15 cellular contexts compared by ENCODE assay signal in the genomic region with DNA sequence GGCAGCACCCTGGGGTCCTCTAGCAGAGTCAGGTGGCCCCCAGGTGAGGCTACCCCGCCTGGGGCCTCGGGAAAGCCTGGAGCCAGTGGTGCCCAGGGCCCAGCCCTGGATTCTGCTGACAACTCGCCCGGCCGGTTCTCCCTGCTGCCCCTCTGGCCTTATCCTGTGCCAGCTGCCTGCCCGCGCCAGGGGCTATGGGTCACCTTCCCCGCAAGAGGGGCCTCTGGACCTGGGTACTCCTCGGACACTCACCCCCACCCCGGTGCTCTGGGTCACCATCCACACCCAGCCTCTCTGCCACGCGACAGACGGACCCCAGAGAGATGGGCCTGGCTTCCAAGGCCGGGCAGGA. TPM values are rescaled to one million over a fixed set of nuclear protein-coding genes. Genes with fewer than 3 reads are reported as not detected.
A peak's percentile ranks its signal among the peaks of the same experiment; 100 is the strongest.
DNase-seq lines count a peak whose midpoint lies in the region; ATAC-seq, FAIRE-seq and TF ChIP-seq lines count a peak whose summit lies in the region.
"Had no signal": no experiment of that assay in that cellular context is flagged by ENCODE, and none has a peak within 500 bp of the region (broad histone marks: within the 10 kb centered on the region; RNA-seq: fewer than 3 reads in every experiment).

No MANE protein-coding gene starts in this region.

- H3K27ac Mint-ChIP-seq in astrocyte (ENCODE audit: unreplicated experiment): peak overlapping the region; percentile 72
- H3K27ac Mint-ChIP-seq: B cell had no signal

- RAD21 ChIA-PET in HCT116 (lab: Charles Lee; ENCODE audit: low non-redundant PET in 1 of 2, low total read pairs in 2 of 2, uncharacterized antibody in 2 of 2, unreplicated experiment in 2 of 2): no interaction called here

- BruUV-seq in HCT116 (replicated peaks; lab: Mats Ljungman, UMichigan): no TSS peak

- no peak overlapping the region for H3K4me3 Mint-ChIP-seq in astrocyte (ENCODE audit: unreplicated experiment)
- H3K4me3 Mint-ChIP-seq: B cell had no signal

- no peak for TF ChIP-seq EP300 in stomach (IDR thresholded peaks at IDR 0.05)

- H3K9ac ChIP-seq in HCT116 (ENCODE audit: low read length) (no peak overlapping the region), astrocyte (ENCODE audit: low read length) (no peak overlapping the region)

- ATAC-seq in HCT116 (peak; percentile 40), right lobe of liver (peak in 3 of 4 donors; percentile 11 to 42 (median 19)), GM21390 (IDR thresholded peaks at IDR 0.05; ENCODE audit: unreplicated experiment) (no peak)

- intact Hi-C loops in HCT116 (cut with micrococcal nuclease) (no loop called here), right lobe of liver (cut with DNase I) (no loop called here), stomach (cut with DNase I; ENCODE audit: low total_unique reads) (no loop called here)

- POLR2A ChIA-PET in HCT116 (lab: Charles Lee): no interaction called here

- no peak for TF ChIP-seq RAD21 in HCT116 (IDR thresholded peaks at IDR 0.05; ENCODE audit: low read depth)

- peaks cover 14% of the 10 kb centered on the region for H3K36me3 Mint-ChIP-seq in astrocyte (ENCODE audit: low read depth, unreplicated experiment)

- no CpG with 5 or more reads among the region's 14 CpGs for WGBS in right lobe of liver (ENCODE audit: insufficient coverage, low coverage, low lambda C conversion rate, missing lambda C conversion rate)
- WGBS in stomach, 5 donors: 21 to 68% (median 41%) methylated on average over 6 to 14 of the region's 14 CpGs

- H3K27ac ChIP-seq in HCT116 (ENCODE audit: low read depth, low read length) (no peak overlapping the region; the same call in 1 of the 2 replicates), astrocyte (ENCODE audit: low read depth, low read length) (no peak overlapping the region), right lobe of liver (no peak overlapping the region), stomach (peak overlapping the region; percentile 67 to 90 (median 79))

- H3K36me3 ChIP-seq in HCT116 (ENCODE audit: control insufficient read depth in 1 of 2, insufficient read depth in 2 of 2, low read length in 2 of 2): peaks cover 0 to 29% of the 10 kb centered on the region in 2 experiments; a peak in 2 of 4 replicates
- no peaks in the 10 kb centered on the region for H3K36me3 ChIP-seq in astrocyte (ENCODE audit: insufficient read depth, low read length)
- H3K36me3 ChIP-seq in right lobe of liver: peaks cover 0 to 17% (median 1%) of the 10 kb centered on the region in 4 donors
- H3K36me3 ChIP-seq in stomach: peaks cover 36 to 68% (median 62%) of the 10 kb centered on the region in 4 donors

- TF ChIP-seq POLR2A in HCT116 (IDR thresholded peaks at IDR 0.05; ENCODE audit: borderline replicate concordance, extremely low read depth, insufficient read depth, insufficient read length): no peak
- no peak for TF ChIP-seq POLR2A in right lobe of liver (IDR thresholded peaks at IDR 0.05)
- TF ChIP-seq POLR2A in stomach (IDR thresholded peaks at IDR 0.05): no peak

- H3K27me3 ChIP-seq in HCT116 (ENCODE audit: insufficient read depth, low read length): no peaks in the 10 kb centered on the region
- no peaks in the 10 kb centered on the region for H3K27me3 ChIP-seq in astrocyte (ENCODE audit: insufficient read depth, low read length)
- H3K27me3 ChIP-seq in right lobe of liver: no peaks in the 10 kb centered on the region
- no peaks in the 10 kb centered on the region for H3K27me3 ChIP-seq in stomach

- H3K79me2 ChIP-seq in HCT116 (ENCODE audit: insufficient read depth, low read length): peaks cover 40% of the 10 kb centered on the region
- peaks cover 41% of the 10 kb centered on the region for H3K79me2 ChIP-seq in astrocyte (ENCODE audit: insufficient read depth, low read length)

- no peaks in the 10 kb centered on the region for H3K4me1 ChIP-seq in HCT116 (ENCODE audit: control insufficient read depth in 1 of 2, insufficient read depth in 2 of 2, low read length in 2 of 2)
- H3K4me1 ChIP-seq in astrocyte (ENCODE audit: insufficient read depth, low read length): no peaks in the 10 kb centered on the region
- H3K4me1 ChIP-seq in right lobe of liver: no peaks in the 10 kb centered on the region
- H3K4me1 ChIP-seq in stomach: peaks cover 24 to 69% (median 56%) of the 10 kb centered on the region in 4 donors

- H2AFZ ChIP-seq in HCT116 (ENCODE audit: low read depth, low read length, poor library complexity, severe bottlenecking) (no peak overlapping the region), astrocyte (ENCODE audit: low read depth, low read length) (no peak overlapping the region)

- no peak overlapping the region for H3K4me3 ChIP-seq in HCT116 (replicated peaks in 1 of 2; ENCODE audit: low read depth in 1 of 2, low read length in 2 of 2)
- H3K4me3 ChIP-seq in astrocyte (ENCODE audit: insufficient read depth, low read depth, low read length): no peak overlapping the region
- no peak overlapping the region for H3K4me3 ChIP-seq in right lobe of liver
- H3K4me3 ChIP-seq in stomach: no peak overlapping the region

- in situ Hi-C loops in GM13977 (cut with MboI; ENCODE audit: low pct_unique_long_range_greater_than_20kb, low sequenced_read_pairs, unreplicated experiment): no loop called here

- no peaks in the 10 kb centered on the region for H3K4me1 Mint-ChIP-seq in astrocyte (ENCODE audit: low read depth, unreplicated experiment)
- H3K4me1 Mint-ChIP-seq: B cell had no signal

- no peak overlapping the region for H3K4me2 ChIP-seq in HCT116 (ENCODE audit: low read length)
- no peak overlapping the region for H3K4me2 ChIP-seq in astrocyte (ENCODE audit: low read length)

- H3K9me3 Mint-ChIP-seq in astrocyte (ENCODE audit: unreplicated experiment): no peaks in the 10 kb centered on the region

- H3K9me3 ChIP-seq in HCT116 (ENCODE audit: control insufficient read depth in 1 of 2, insufficient read depth in 1 of 2, low read depth in 1 of 2, low read length in 2 of 2): no peaks in the 10 kb centered on the region
- H3K9me3 ChIP-seq in astrocyte (ENCODE audit: insufficient read depth, low read depth, low read length): no peaks in the 10 kb centered on the region
- H3K9me3 ChIP-seq in right lobe of liver: no peaks in the 10 kb centered on the region
- H3K9me3 ChIP-seq in stomach: no peaks in the 10 kb centered on the region

- H3K27me3 Mint-ChIP-seq in astrocyte (ENCODE audit: low read depth, unreplicated experiment): no peaks in the 10 kb centered on the region
- H3K27me3 Mint-ChIP-seq: B cell had no signal

- H3K9me2 ChIP-seq in HCT116 (ENCODE audit: insufficient read depth): no peaks in the 10 kb centered on the region

- no peak for FAIRE-seq in astrocyte (lab: Jason Lieb, UNC)
- FAIRE-seq: endometrium had no signal

- H4K20me1 ChIP-seq in HCT116 (ENCODE audit: insufficient read depth): no peaks in the 10 kb centered on the region
- peaks cover 44% of the 10 kb centered on the region for H4K20me1 ChIP-seq in astrocyte (ENCODE audit: insufficient read depth, low read length)

- DNase-seq in HCT116 (ENCODE audit: low read depth, low spot score) (no peak), astrocyte (ENCODE audit: low read depth) (no peak), right lobe of liver (peak in 1 of 3 donors; percentile 47), stomach (peak; percentile 89), KG1 (lab: John Stamatoyannopoulos, UW) (no peak), GM13977 (ENCODE audit: low spot score) (no peak), SK-N-DZ (ENCODE audit: low spot score) (no peak)
- DNase-seq: activated CD4-positive, alpha-beta T cell treated with anti-CD3 and anti-CD28 coated beads, Interleukin-2, amount 50 U/mL, for 4 hours; NCI-H146; NCI-H526 treated with DMSO at 0.1 percent for 48 hours; nucleus accumbens; T-helper 9 cell had no signal

- TF ChIP-seq CTCF in HCT116 (IDR thresholded peaks at IDR 0.05 in 2 of 3, conservative IDR thresholded peaks at IDR 0.05 in 1 of 3; ENCODE audit: borderline replicate concordance in 1 of 3, insufficient read depth in 1 of 3, low read depth in 2 of 3, low read length in 2 of 3) (no peak), astrocyte (IDR thresholded peaks at IDR 0.05; ENCODE audit: insufficient read depth, low read depth, low read length) (no peak), right lobe of liver (IDR thresholded peaks at IDR 0.05) (no peak), stomach (IDR thresholded peaks at IDR 0.05) (no peak), GM13977 (IDR thresholded peaks at IDR 0.05; ENCODE audit: extremely low read depth, insufficient read depth, missing control alignments) (no peak)

- CTCF ChIA-PET in HCT116 (lab: Charles Lee): no interaction called here

RNA-seq across cellular contexts. Expression of gene ZBTB7A, which starts 24.0 kb away (rescaled TPM):
- 49.5 TPM for total RNA-seq in HCT116 (2021; ENCODE audit: unreplicated experiment)
- 22.4 and 32.2 TPM in 2 replicates for polyA plus RNA-seq in HCT116 (2012)
- 24.3 and 26.9 TPM in 2 replicates for total RNA-seq in astrocyte
- total RNA-seq in right lobe of liver: 10 to 100 TPM; 19.0 to 38.5 (median 27.7) TPM
- 100 to 1,000 TPM in 2 of 5 donors, 10 to 100 TPM in 3; 11.2 to 274 (median 66.8) TPM for total RNA-seq in stomach
- 10 to 100 TPM in 2 of 3 donors, 1 to 10 TPM in 1; 8.0 to 14.4 (median 12.0) TPM for polyA plus RNA-seq in stomach
- 4.6 and 5.5 TPM in 2 replicates for polyA plus RNA-seq in SK-N-DZ (2014; cell fraction: cytosol; rRNA removed)
- polyA plus RNA-seq in SK-N-DZ (2014; cell fraction: nucleus; rRNA removed): 9.8 and 15.6 TPM in 2 replicates

RNA-seq across cellular contexts. Expression of gene PIAS4, which starts 35.2 kb away (rescaled TPM):
- total RNA-seq in HCT116 (2021; ENCODE audit: unreplicated experiment) (28.4 TPM), astrocyte (26.0 and 26.4 TPM in 2 replicates), right lobe of liver (10 to 100 TPM in 5 of 6 experiments, 1 to 10 TPM in 1; 9.9 to 20.0 (median 14.9) TPM), stomach (10 to 100 TPM in 4 of 5 donors, 1 to 10 TPM in 1; 9.3 to 93.6 (median 37.5) TPM)
- polyA plus RNA-seq in HCT116 (2012): 15.6 and 19.9 TPM in 2 replicates
- polyA plus RNA-seq in stomach: 10 to 100 TPM in 1 of 3 donors, 1 to 10 TPM in 2; 6.6 to 14.8 (median 9.3) TPM
- polyA plus RNA-seq in SK-N-DZ (2014; cell fraction: cytosol; rRNA removed): 30.3 and 40.6 TPM in 2 replicates
- polyA plus RNA-seq in SK-N-DZ (2014; cell fraction: nucleus; rRNA removed): 24.5 and 26.1 TPM in 2 replicates

RNA-seq across cellular contexts. Expression of gene EEF2, which starts 57.4 kb away (rescaled TPM):
- total RNA-seq in HCT116 (2021; ENCODE audit: unreplicated experiment): 3,796 TPM
- polyA plus RNA-seq in HCT116 (2012): 3,320 and 3,735 TPM in 2 replicates
- total RNA-seq in astrocyte: 2,578 and 2,739 TPM in 2 replicates
- total RNA-seq in right lobe of liver: 1,000 to 10,000 TPM in 4 of 6 experiments, 100 to 1,000 TPM in 2; 933 to 1,231 (median 1,031) TPM
- 1,000 to 10,000 TPM in 4 of 5 donors, 100 to 1,000 TPM in 1; 872 to 1,656 (median 1,431) TPM for total RNA-seq in stomach
- 1,000 to 10,000 TPM in 2 of 3 donors, 100 to 1,000 TPM in 1; 667 to 1,312 (median 1,239) TPM for polyA plus RNA-seq in stomach
- 1,360 and 1,587 TPM in 2 replicates for polyA plus RNA-seq in SK-N-DZ (2014; cell fraction: cytosol; rRNA removed)
- 489 and 627 TPM in 2 replicates for polyA plus RNA-seq in SK-N-DZ (2014; cell fraction: nucleus; rRNA removed)

Comparison
In these comparisons a context has a peak if more than half of its experiments do, and no peak if none do; other contexts are left out.
1. H3K27ac ChIP-seq: peak in stomach (5 of 5); none in HCT116 (single experiment), astrocyte (single experiment) and right lobe of liver (0 of 3).